In the genomic region with DNA sequence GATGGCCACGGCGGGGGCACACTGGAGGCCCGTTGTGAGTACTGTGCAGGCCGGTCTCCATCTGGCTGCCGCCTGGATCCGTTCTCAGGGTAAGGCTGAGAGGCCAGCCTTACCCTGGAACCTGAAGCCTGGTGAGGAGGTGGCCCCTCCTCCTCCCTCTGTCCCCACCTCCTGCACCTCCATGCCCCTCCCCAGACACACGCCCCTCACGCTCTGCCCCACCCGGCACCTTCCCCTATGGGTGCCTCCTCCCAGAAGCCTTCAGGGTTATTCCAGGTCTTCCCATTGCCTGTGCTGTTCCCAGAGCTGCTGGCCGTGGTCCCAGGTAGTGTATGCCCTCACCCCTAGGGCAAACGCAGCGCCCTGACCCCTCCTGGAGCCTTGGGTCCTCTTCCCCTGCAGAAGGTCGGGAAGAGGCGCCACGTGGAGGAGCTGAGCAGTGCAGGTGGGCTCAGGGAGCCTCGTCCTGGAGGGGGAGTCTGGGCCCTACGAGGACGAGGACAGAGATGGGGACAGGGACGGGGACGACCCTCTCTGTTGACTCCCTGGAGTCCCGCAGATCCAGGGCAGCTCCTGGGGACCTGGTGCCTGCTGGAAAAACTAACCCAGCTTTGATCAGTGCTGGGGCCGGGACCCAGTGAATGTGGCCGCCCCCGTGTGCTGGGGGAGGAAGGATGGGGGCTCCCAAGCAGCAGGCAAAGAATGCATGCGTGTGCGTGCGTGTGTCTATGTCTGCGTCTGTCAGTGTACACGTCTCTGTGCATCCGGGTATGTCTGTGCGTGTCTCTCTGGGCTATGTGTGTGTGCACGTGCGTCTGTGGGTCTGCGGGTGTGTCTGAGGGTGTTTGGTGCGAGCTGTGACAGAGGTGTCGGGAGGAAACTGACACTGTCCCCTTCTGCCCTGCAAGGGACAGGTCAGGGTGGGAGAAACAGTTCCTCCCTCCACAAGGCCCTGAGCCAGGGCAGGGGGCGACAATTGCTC, we compare ENCODE assay signal across 17 cellular contexts. TPM values are rescaled to one million over a fixed set of nuclear protein-coding genes. Genes with fewer than 3 reads are reported as not detected.
DNase-seq lines count a peak whose midpoint lies in the region; ATAC-seq and TF ChIP-seq lines count a peak whose summit lies in the region.
"Had no signal": no experiment of that assay in that cellular context is flagged by ENCODE, and none has a peak within 500 bp of the region (broad histone marks: within the 10 kb centered on the region; RNA-seq: fewer than 3 reads in every experiment).

No MANE protein-coding gene starts in this region.

- H3K4me1 ChIP-seq in Karpas-422 (ENCODE audit: low read length), result peaks cover 7% of the 10 kb centered on the region; the same call in 1 of the 2 replicates
- peaks cover 14% of the 10 kb centered on the region for H3K4me1 ChIP-seq in body of pancreas
- H3K4me1 ChIP-seq in trophoblast cell (ENCODE audit: control insufficient read depth in 1 of 2, insufficient read depth in 2 of 2, low read length in 2 of 2), result no peaks in the 10 kb centered on the region

- no peak overlapping the region for H4K12ac ChIP-seq in trophoblast cell (ENCODE audit: low read depth, low read length)

- H3K9ac ChIP-seq in Karpas-422 (ENCODE audit: low read length) (no peak overlapping the region), trophoblast cell (ENCODE audit: low read length) (no peak overlapping the region)

- TF ChIP-seq CTCF in body of pancreas (IDR thresholded peaks at IDR 0.05) (peak in 4 of 7 experiments; percentile 20 to 37 (median 26)), GM20000 (IDR thresholded peaks at IDR 0.05; ENCODE audit: extremely low read depth, missing control alignments) (no peak)

- peak; percentile 92 for ATAC-seq in body of pancreas
- ATAC-seq in HG03442 (IDR thresholded peaks at IDR 0.05; ENCODE audit: unreplicated experiment), result no peak
- ATAC-seq: T-helper 17 cell had no signal

- no peak overlapping the region for H2BK120ac ChIP-seq in trophoblast cell (ENCODE audit: insufficient read depth, low read length, poor library complexity)

- no peak overlapping the region for H4K91ac ChIP-seq in trophoblast cell (ENCODE audit: low read depth, low read length)

- 22 to 33% methylated on average over 18 to 37 of the region's 37 CpGs for WGBS in body of pancreas, 2 donors
- no CpG with 5 or more reads among the region's 37 CpGs for WGBS in trophoblast cell (ENCODE audit: extremely low coverage, insufficient coverage, insufficient read length)

- H3K27me3 ChIP-seq in Karpas-422 (ENCODE audit: low read length) (no peaks in the 10 kb centered on the region), body of pancreas (no peaks in the 10 kb centered on the region), trophoblast cell (ENCODE audit: insufficient read depth, low read length) (no peaks in the 10 kb centered on the region)
- H3K27me3 ChIP-seq: vagina had no signal

- no peak overlapping the region for H3K18ac ChIP-seq in trophoblast cell (ENCODE audit: low read length)

- no peaks in the 10 kb centered on the region for H3K36me3 ChIP-seq in Karpas-422 (ENCODE audit: insufficient read depth, low read length)
- H3K36me3 ChIP-seq in body of pancreas (replicated peaks in 1 of 2; ENCODE audit: insufficient read depth in 1 of 2, low read depth in 2 of 2), result no peaks in the 10 kb centered on the region
- H3K36me3 ChIP-seq in trophoblast cell (ENCODE audit: control insufficient read depth in 1 of 2, insufficient read depth in 2 of 2, low read length in 2 of 2), result no peaks in the 10 kb centered on the region
- H3K36me3 ChIP-seq: vagina had no signal

- H3K4me3 ChIP-seq in Karpas-422 (ENCODE audit: low read length), result no peak overlapping the region
- no peak overlapping the region for H3K4me3 ChIP-seq in body of pancreas
- no peak overlapping the region for H3K4me3 ChIP-seq in trophoblast cell (ENCODE audit: low read depth, low read length)
- H3K4me3 ChIP-seq: vagina had no signal

- H2BK12ac ChIP-seq in trophoblast cell (ENCODE audit: low read length), result no peak overlapping the region

- no peaks in the 10 kb centered on the region for H3K9me2 ChIP-seq in Karpas-422 (replicated peaks; ENCODE audit: insufficient read depth, low read length)

- H2AK5ac ChIP-seq in trophoblast cell (ENCODE audit: low read length), result no peak overlapping the region

- no peaks in the 10 kb centered on the region for H3K79me2 ChIP-seq in Karpas-422 (ENCODE audit: low read length)
- H3K79me2 ChIP-seq in trophoblast cell (ENCODE audit: control insufficient read depth, insufficient read depth, low read length, poor library complexity), result no peaks in the 10 kb centered on the region

- H2AFZ ChIP-seq in Karpas-422 (ENCODE audit: low read length), result no peak overlapping the region
- no peak overlapping the region for H2AFZ ChIP-seq in trophoblast cell (ENCODE audit: insufficient read depth, low read length, poor library complexity)

- H4K20me1 ChIP-seq in Karpas-422 (ENCODE audit: insufficient read depth, low read depth, low read length), result no peaks in the 10 kb centered on the region; the same call in 1 of the 2 replicates

- H4K8ac ChIP-seq in trophoblast cell (ENCODE audit: low read depth, low read length), result no peak overlapping the region

- H3K4me2 ChIP-seq in Karpas-422 (ENCODE audit: low read depth, low read length, poor library complexity, severe bottlenecking) (no peak overlapping the region), trophoblast cell (ENCODE audit: low read length) (no peak overlapping the region)

- TF ChIP-seq POLR2A in body of pancreas (IDR thresholded peaks at IDR 0.05), result peak; percentile 48 to 72 (median 57)

- H3K14ac ChIP-seq in trophoblast cell (ENCODE audit: low read length), result no peak overlapping the region

- no peaks in the 10 kb centered on the region for H3K9me3 ChIP-seq in Karpas-422 (ENCODE audit: low read length)
- no peaks in the 10 kb centered on the region for H3K9me3 ChIP-seq in body of pancreas
- H3K9me3 ChIP-seq in trophoblast cell (ENCODE audit: insufficient read depth, low read depth, low read length), result peaks cover 14% of the 10 kb centered on the region
- H3K9me3 ChIP-seq: vagina had no signal

- no peak overlapping the region for H2BK5ac ChIP-seq in trophoblast cell (ENCODE audit: low read depth, low read length, poor library complexity)

- intact Hi-C loops in body of pancreas (cut with DNase I), result no loop called here

- no peak overlapping the region for H3K27ac ChIP-seq in Karpas-422 (ENCODE audit: low read length)
- peak overlapping the region; percentile 1 to 63 (median 51) for H3K27ac ChIP-seq in body of pancreas
- no peak overlapping the region for H3K27ac ChIP-seq in trophoblast cell (ENCODE audit: low read depth, low read length)
- H3K27ac ChIP-seq: vagina had no signal

- no peak overlapping the region for H3K4ac ChIP-seq in trophoblast cell (ENCODE audit: low read depth, low read length)

- H3K23ac ChIP-seq in trophoblast cell (ENCODE audit: low read length), result peak overlapping the region; percentile 2

- peak; percentile 64 for DNase-seq in NCI-H82 (lab: John Stamatoyannopoulos, UW)
- no peak for DNase-seq in NCI-H82 treated with DMSO at 0.1 percent for 48 hours (lab: John Stamatoyannopoulos, UW; ENCODE audit: unreplicated experiment)
- DNase-seq in Karpas-422, result peak; percentile 54
- DNase-seq in body of pancreas, result peak; percentile 74 to 91 (median 88)
- DNase-seq in trophoblast cell, result peak in 1 of 2 donors; percentile 37
- no peak for DNase-seq in NCI-H345 (lab: John Stamatoyannopoulos, UW)
- no peak for DNase-seq in GM20000 (ENCODE audit: low spot score)
- DNase-seq: activated CD8-positive, alpha-beta memory T cell treated with anti-CD3 and anti-CD28 coated beads for 24 hours; erythroblast; hippocampal formation; mesenchymal stem cell; NCI-H1417 treated with DMSO at 0.1 percent for 48 hours; T-helper 17 cell had no signal

- no peaks in the 10 kb centered on the region for H3K79me1 ChIP-seq in trophoblast cell (ENCODE audit: low read length)

RNA-seq across cellular contexts. Expression of gene HRH3, which starts 8.2 kb away (rescaled TPM):
- total RNA-seq in Karpas-422 (2014; rRNA removed; shearing (Covaris generic); ENCODE audit: low replicate concordance), result not detected in 2 replicates
- total RNA-seq in body of pancreas, result under 1 TPM in 1 of 2 donors, not detected in 1; 0.33 TPM
- polyA plus RNA-seq in trophoblast cell (2013), result 0.15 and 0.18 TPM in 2 replicates
- total RNA-seq: H4, osteoblast, T-helper 17 cell, vagina had no signal

RNA-seq across cellular contexts. Expression of gene OSBPL2, which starts 10.1 kb away (rescaled TPM):
- total RNA-seq in Karpas-422 (2014; rRNA removed; shearing (Covaris generic); ENCODE audit: low replicate concordance), result 19.1 and 22.6 TPM in 2 replicates
- 10 to 100 TPM; 54.5 to 71.9 TPM for total RNA-seq in body of pancreas
- 57.6 and 60.3 TPM in 2 replicates for polyA plus RNA-seq in trophoblast cell (2013)

RNA-seq across cellular contexts. Expression of gene MTG2, which starts 45.4 kb away (rescaled TPM):
- 20.2 and 31.5 TPM in 2 replicates for total RNA-seq in Karpas-422 (2014; rRNA removed; shearing (Covaris generic); ENCODE audit: low replicate concordance)
- total RNA-seq in body of pancreas, result 10 to 100 TPM in 1 of 2 donors, 1 to 10 TPM in 1; 8.8 to 16.5 TPM
- 25.9 and 27.2 TPM in 2 replicates for polyA plus RNA-seq in trophoblast cell (2013)

Comparison
In these comparisons a context has a peak if more than half of its experiments do, and no peak if none do; other contexts are left out.
1. DNase-seq: peak in NCI-H82 (single experiment), Karpas-422 (single experiment) and body of pancreas (4 of 4); none in NCI-H82 treated with DMSO at 0.1 percent for 48 hours (single experiment), NCI-H345 (single experiment) and GM20000 (single experiment).
2. H3K27ac ChIP-seq: peak in body of pancreas (4 of 4); none in Karpas-422 (single experiment) and trophoblast cell (single experiment).